ENCODE assay signal across 1 cellular context in the genomic region with DNA sequence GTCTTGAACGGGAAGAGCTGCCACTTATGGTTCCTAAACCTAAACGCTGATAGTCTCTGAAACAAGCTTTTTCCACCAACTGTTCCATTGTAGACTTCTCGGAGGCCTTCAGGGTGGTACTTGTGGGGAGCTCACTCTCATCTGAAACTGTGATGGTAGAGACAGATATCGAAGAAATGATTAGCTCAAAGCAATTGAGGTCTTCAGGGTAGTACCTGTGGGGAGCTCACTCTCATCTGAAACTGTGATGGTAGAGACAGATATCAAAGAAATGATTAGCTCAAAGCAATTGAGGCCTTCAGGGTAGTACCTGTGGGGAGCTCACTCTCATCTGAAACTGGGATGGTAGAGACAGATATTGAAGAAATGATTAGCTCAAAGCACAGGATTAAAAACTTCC.
TF ChIP-seq lines count a peak whose summit lies in the region.

No MANE protein-coding gene starts in this region.

TF ChIP-seq in WTC11, 78 proteins besides CTCF, POLR2A, EP300 and RAD21:
- TF ChIP-seq MAX (CRISPR knock-in tag; IDR thresholded peaks at IDR 0.05): no peak
- TF ChIP-seq, protein P1, sequence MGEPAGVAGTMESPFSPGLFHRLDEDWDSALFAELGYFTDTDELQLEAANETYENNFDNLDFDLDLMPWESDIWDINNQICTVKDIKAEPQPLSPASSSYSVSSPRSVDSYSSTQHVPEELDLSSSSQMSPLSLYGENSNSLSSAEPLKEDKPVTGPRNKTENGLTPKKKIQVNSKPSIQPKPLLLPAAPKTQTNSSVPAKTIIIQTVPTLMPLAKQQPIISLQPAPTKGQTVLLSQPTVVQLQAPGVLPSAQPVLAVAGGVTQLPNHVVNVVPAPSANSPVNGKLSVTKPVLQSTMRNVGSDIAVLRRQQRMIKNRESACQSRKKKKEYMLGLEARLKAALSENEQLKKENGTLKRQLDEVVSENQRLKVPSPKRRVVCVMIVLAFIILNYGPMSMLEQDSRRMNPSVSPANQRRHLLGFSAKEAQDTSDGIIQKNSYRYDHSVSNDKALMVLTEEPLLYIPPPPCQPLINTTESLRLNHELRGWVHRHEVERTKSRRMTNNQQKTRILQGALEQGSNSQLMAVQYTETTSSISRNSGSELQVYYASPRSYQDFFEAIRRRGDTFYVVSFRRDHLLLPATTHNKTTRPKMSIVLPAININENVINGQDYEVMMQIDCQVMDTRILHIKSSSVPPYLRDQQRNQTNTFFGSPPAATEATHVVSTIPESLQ (CRISPR knock-in tag; IDR thresholded peaks at IDR 0.05): no peak
- TF ChIP-seq, protein P2, sequence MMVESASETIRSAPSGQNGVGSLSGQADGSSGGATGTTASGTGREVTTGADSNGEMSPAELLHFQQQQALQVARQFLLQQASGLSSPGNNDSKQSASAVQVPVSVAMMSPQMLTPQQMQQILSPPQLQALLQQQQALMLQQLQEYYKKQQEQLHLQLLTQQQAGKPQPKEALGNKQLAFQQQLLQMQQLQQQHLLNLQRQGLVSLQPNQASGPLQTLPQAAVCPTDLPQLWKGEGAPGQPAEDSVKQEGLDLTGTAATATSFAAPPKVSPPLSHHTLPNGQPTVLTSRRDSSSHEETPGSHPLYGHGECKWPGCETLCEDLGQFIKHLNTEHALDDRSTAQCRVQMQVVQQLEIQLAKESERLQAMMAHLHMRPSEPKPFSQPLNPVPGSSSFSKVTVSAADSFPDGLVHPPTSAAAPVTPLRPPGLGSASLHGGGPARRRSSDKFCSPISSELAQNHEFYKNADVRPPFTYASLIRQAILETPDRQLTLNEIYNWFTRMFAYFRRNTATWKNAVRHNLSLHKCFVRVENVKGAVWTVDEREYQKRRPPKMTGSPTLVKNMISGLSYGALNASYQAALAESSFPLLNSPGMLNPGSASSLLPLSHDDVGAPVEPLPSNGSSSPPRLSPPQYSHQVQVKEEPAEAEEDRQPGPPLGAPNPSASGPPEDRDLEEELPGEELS (CRISPR knock-in tag; IDR thresholded peaks at IDR 0.05): no peak
- TF ChIP-seq, protein P3, sequence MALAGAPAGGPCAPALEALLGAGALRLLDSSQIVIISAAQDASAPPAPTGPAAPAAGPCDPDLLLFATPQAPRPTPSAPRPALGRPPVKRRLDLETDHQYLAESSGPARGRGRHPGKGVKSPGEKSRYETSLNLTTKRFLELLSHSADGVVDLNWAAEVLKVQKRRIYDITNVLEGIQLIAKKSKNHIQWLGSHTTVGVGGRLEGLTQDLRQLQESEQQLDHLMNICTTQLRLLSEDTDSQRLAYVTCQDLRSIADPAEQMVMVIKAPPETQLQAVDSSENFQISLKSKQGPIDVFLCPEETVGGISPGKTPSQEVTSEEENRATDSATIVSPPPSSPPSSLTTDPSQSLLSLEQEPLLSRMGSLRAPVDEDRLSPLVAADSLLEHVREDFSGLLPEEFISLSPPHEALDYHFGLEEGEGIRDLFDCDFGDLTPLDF (CRISPR knock-in tag; IDR thresholded peaks at IDR 0.05): no peak
- TF ChIP-seq JUN (CRISPR knock-in tag; IDR thresholded peaks at IDR 0.05): no peak
- TF ChIP-seq FOXP1 (CRISPR knock-in tag; IDR thresholded peaks at IDR 0.05; ENCODE audit: borderline replicate concordance): no peak
- TF ChIP-seq SMAD4 (CRISPR knock-in tag; IDR thresholded peaks at IDR 0.05): no peak
- TF ChIP-seq PREB (CRISPR knock-in tag; IDR thresholded peaks at IDR 0.05; ENCODE audit: borderline replicate concordance): no peak
- no peak for TF ChIP-seq TEAD1 (CRISPR knock-in tag; IDR thresholded peaks at IDR 0.05)
- TF ChIP-seq FOXK1 (CRISPR knock-in tag; IDR thresholded peaks at IDR 0.05): no peak
- no peak for TF ChIP-seq JAZF1 (CRISPR knock-in tag; IDR thresholded peaks at IDR 0.05)
- no peak for TF ChIP-seq FOXJ3 (CRISPR knock-in tag; IDR thresholded peaks at IDR 0.05; ENCODE audit: borderline replicate concordance)
- no peak for TF ChIP-seq ATF3 (CRISPR knock-in tag; conservative IDR thresholded peaks at IDR 0.05)
